8 cellular contexts compared by ENCODE assay signal in genomic region chr19:4694211-4694987, GRCh38. TPM values are rescaled to one million over a fixed set of nuclear protein-coding genes. Genes with fewer than 3 reads are reported as not detected.
DNase-seq lines count a peak whose midpoint lies in the region; TF ChIP-seq lines count a peak whose summit lies in the region.

No MANE protein-coding gene starts in this region.

- H3K27me3 ChIP-seq in right atrium auricular region (no peaks in the 10 kb centered on the region), suprapubic skin (no peaks in the 10 kb centered on the region)
- no peaks in the 10 kb centered on the region for H3K27me3 ChIP-seq in CD4-positive, alpha-beta memory T cell (ENCODE audit: insufficient read depth, low read length)

- peaks cover 25 to 66% of the 10 kb centered on the region in 2 donors for H3K36me3 Mint-ChIP-seq in CD4-positive, alpha-beta memory T cell

- H3K4me3 ChIP-seq in right atrium auricular region: no peak overlapping the region
- no peak overlapping the region for H3K4me3 ChIP-seq in suprapubic skin
- H3K4me3 ChIP-seq in CD4-positive, alpha-beta memory T cell (ENCODE audit: low read length in 2 of 2): no peak overlapping the region

- POLR2A ChIA-PET in CD4-positive, alpha-beta memory T cell (lab: Charles Lee; ENCODE audit: partially characterized antibody): no interaction called here

- no peak overlapping the region for H3K27ac Mint-ChIP-seq in CD4-positive, alpha-beta memory T cell

- DNase-seq in HK-2 (ENCODE audit: unreplicated experiment) (peak; percentile 98), right atrium auricular region (ENCODE audit: low spot score) (peak; percentile 69), suprapubic skin (ENCODE audit: low spot score in 2 of 2) (peak; percentile 91 to 92), retina (no peak), T-helper 2 cell (no peak)
- DNase-seq in CD4-positive, alpha-beta memory T cell: no peak
- DNase-seq in activated effector memory CD4-positive, alpha-beta T cell treated with Interleukin-2 at 50 U/mL for 16 hours: no peak

- no peaks in the 10 kb centered on the region for H3K27me3 Mint-ChIP-seq in CD4-positive, alpha-beta memory T cell

- intact Hi-C loops in CD4-positive, alpha-beta memory T cell (cut with micrococcal nuclease): no loop called here

- CTCF ChIA-PET in CD4-positive, alpha-beta memory T cell (lab: Charles Lee; ENCODE audit: partially characterized antibody): interaction anchor here (0.6 kb wide), 1 partner anchor 35 kb away, joined by 3 read pairs; no protein-coding TSS in a partner anchor

- WGBS in suprapubic skin: 54% methylated on average over 20 of the region's 22 CpGs

- H3K4me1 ChIP-seq in right atrium auricular region: peaks cover 0 to 19% of the 10 kb centered on the region in 2 donors
- H3K4me1 ChIP-seq in suprapubic skin: peaks cover 55% of the 10 kb centered on the region
- no peaks in the 10 kb centered on the region for H3K4me1 ChIP-seq in CD4-positive, alpha-beta memory T cell (ENCODE audit: insufficient read depth, low read length)

- no peak for TF ChIP-seq POLR2A in suprapubic skin (IDR thresholded peaks at IDR 0.05)

- TF ChIP-seq EP300 in suprapubic skin (IDR thresholded peaks at IDR 0.05): no peak

- peak overlapping the region; percentile 78 for H3K27ac ChIP-seq in angular gyrus (ENCODE audit: low read depth, low read length)
- peak overlapping the region; percentile 29 to 63 for H3K27ac ChIP-seq in right atrium auricular region
- H3K27ac ChIP-seq in suprapubic skin: peak overlapping the region; percentile 85
- no peak overlapping the region for H3K27ac ChIP-seq in CD4-positive, alpha-beta memory T cell (ENCODE audit: low read depth, low read length)

- H3K36me3 ChIP-seq in right atrium auricular region (peaks cover 86% of the 10 kb centered on the region), suprapubic skin (peaks cover 90% of the 10 kb centered on the region)
- H3K36me3 ChIP-seq in CD4-positive, alpha-beta memory T cell (ENCODE audit: insufficient read depth, low read length): peaks cover 56% of the 10 kb centered on the region

- H3K9me3 ChIP-seq in right atrium auricular region (no peaks in the 10 kb centered on the region), suprapubic skin (no peaks in the 10 kb centered on the region)
- no peaks in the 10 kb centered on the region for H3K9me3 ChIP-seq in CD4-positive, alpha-beta memory T cell (ENCODE audit: control insufficient read depth in 1 of 2, low read length in 2 of 2)

- H3K4me3 Mint-ChIP-seq in CD4-positive, alpha-beta memory T cell: no peak overlapping the region

- H3K4me1 Mint-ChIP-seq in CD4-positive, alpha-beta memory T cell: no peaks in the 10 kb centered on the region

- no peaks in the 10 kb centered on the region for H3K9me3 Mint-ChIP-seq in CD4-positive, alpha-beta memory T cell

- no peak for TF ChIP-seq CTCF in right atrium auricular region (IDR thresholded peaks at IDR 0.05)
- TF ChIP-seq CTCF in suprapubic skin (IDR thresholded peaks at IDR 0.05): no peak

RNA-seq across cellular contexts. Expression of gene MYDGF, which starts 24.3 kb away (rescaled TPM):
- total RNA-seq in right atrium auricular region (10 to 100 TPM; 26.3 to 36.6 TPM), suprapubic skin (10 to 100 TPM; 17.5 to 43.6 (median 28.3) TPM)
- total RNA-seq in CD4-positive, alpha-beta memory T cell: 10 to 100 TPM; 43.0 to 46.4 TPM
- 100 to 1,000 TPM; 128 to 199 TPM for polyA plus RNA-seq in CD4-positive, alpha-beta memory T cell

RNA-seq across cellular contexts. Expression of gene DPP9, which starts 29.2 kb away (rescaled TPM):
- 10 to 100 TPM; 36.2 to 50.4 TPM for total RNA-seq in right atrium auricular region
- total RNA-seq in suprapubic skin: 100 to 1,000 TPM in 2 of 4 donors, 10 to 100 TPM in 2; 51.2 to 126 (median 84.1) TPM
- 10 to 100 TPM; 86.9 to 93.9 TPM for total RNA-seq in CD4-positive, alpha-beta memory T cell
- 10 to 100 TPM; 10.7 to 31.6 TPM for polyA plus RNA-seq in CD4-positive, alpha-beta memory T cell

RNA-seq across cellular contexts. Expression of gene TNFAIP8L1, which starts 55.1 kb away (rescaled TPM):
- total RNA-seq in right atrium auricular region (1 to 10 TPM; 2.6 to 4.2 TPM), suprapubic skin (1 to 10 TPM; 4.8 to 8.3 (median 7.0) TPM)
- total RNA-seq in CD4-positive, alpha-beta memory T cell: 10 to 100 TPM; 16.2 to 17.2 TPM
- polyA plus RNA-seq in CD4-positive, alpha-beta memory T cell: 10 to 100 TPM in 1 of 2 donors, 1 to 10 TPM in 1; 3.7 to 11.1 TPM

Comparison
In these comparisons a context has a peak if more than half of its experiments do, and no peak if none do; other contexts are left out.
1. DNase-seq: peak in HK-2 (single experiment), right atrium auricular region (single experiment) and suprapubic skin (2 of 2); none in retina (single experiment), CD4-positive, alpha-beta memory T cell (0 of 5), T-helper 2 cell (0 of 5) and activated effector memory CD4-positive, alpha-beta T cell treated with Interleukin-2 at 50 U/mL for 16 hours (single experiment).